ENCODE assay signal across 10 cellular contexts in the genomic region with DNA sequence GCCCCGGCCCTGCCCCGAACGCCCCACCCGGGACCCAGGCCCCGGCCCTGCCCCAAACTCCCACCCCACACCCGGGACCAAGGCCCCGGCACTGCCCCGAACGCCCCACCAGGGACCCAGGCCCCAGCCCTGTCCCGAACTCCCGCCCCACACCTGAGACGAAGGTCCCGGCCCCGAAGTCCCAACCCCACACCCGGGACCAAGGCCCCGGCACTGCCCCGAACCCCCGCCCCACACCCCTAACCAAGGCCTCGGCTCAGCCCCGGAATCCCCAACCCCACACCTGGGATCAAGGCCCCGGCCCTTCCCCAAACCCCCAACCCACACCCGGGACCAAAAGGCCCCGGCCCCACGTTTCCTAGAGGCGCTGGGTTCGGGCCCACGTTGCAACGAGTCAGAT. TPM values are rescaled to one million over a fixed set of nuclear protein-coding genes. Genes with fewer than 3 reads are reported as not detected.
DNase-seq lines count a peak whose midpoint lies in the region; ATAC-seq and TF ChIP-seq lines count a peak whose summit lies in the region.
"Had no signal": no experiment of that assay in that cellular context is flagged by ENCODE, and none has a peak within 500 bp of the region (broad histone marks: within the 10 kb centered on the region; RNA-seq: fewer than 3 reads in every experiment).

No MANE protein-coding gene starts in this region.

- no peaks in the 10 kb centered on the region for H3K27me3 ChIP-seq in H7 (ENCODE audit: control insufficient read depth, insufficient read depth, low read length)
- no peaks in the 10 kb centered on the region for H3K27me3 ChIP-seq in heart right ventricle
- H3K27me3 ChIP-seq in spleen (replicated peaks in 1 of 7): no peaks in the 10 kb centered on the region
- H3K27me3 ChIP-seq: left lung had no signal

- ATAC-seq in activated B cell treated with CpG ODN at 0.5 μM for 24 hours (ENCODE audit: low read depth) (no peak), heart right ventricle (peak in 1 of 8 donors; percentile 17), HG03039 (IDR thresholded peaks at IDR 0.05; ENCODE audit: unreplicated experiment) (no peak)

- H3K9me3 ChIP-seq in heart right ventricle: no peaks in the 10 kb centered on the region
- H3K9me3 ChIP-seq in spleen: no peaks in the 10 kb centered on the region
- H3K9me3 ChIP-seq: left lung had no signal

- DNase-seq in H7: peak; percentile 65
- DNase-seq in activated B cell treated with CpG ODN at 0.5 μM for 24 hours: no peak
- peak in 1 of 2 donors; percentile 25 for DNase-seq in heart right ventricle
- peak; percentile 90 for DNase-seq in spleen
- DNase-seq in GM10248 (ENCODE audit: extremely low spot score): no peak
- no peak for DNase-seq in germinal center (ENCODE audit: low spot score)
- DNase-seq in putamen (ENCODE audit: low spot score): no peak
- DNase-seq: NCI-H146 had no signal

- H3K27ac Mint-ChIP-seq in activated B cell treated with CpG ODN at 0.5 μM for 24 hours: peak overlapping the region; percentile 61

- H3K27ac ChIP-seq in heart right ventricle (peak overlapping the region in 8 of 10 donors; percentile 91 to 99 (median 98)), spleen (peak overlapping the region in 6 of 8 donors; percentile 91 to 98 (median 96))

- H3K9me3 Mint-ChIP-seq in activated B cell treated with CpG ODN at 0.5 μM for 24 hours: no peaks in the 10 kb centered on the region

- 85 to 88% methylated on average over 28 of the region's 28 CpGs for WGBS in heart right ventricle, 2 donors
- 86 to 94% (median 92%) methylated on average over 16 to 28 of the region's 28 CpGs for WGBS in spleen, 5 donors

- TF ChIP-seq CTCF in activated B cell treated with CpG ODN at 0.5 μM for 24 hours (IDR thresholded peaks at IDR 0.05): no peak
- TF ChIP-seq CTCF in heart right ventricle (IDR thresholded peaks at IDR 0.05): no peak
- no peak for TF ChIP-seq CTCF in spleen (IDR thresholded peaks at IDR 0.05 in 8 of 11, conservative IDR thresholded peaks at IDR 0.05 in 3 of 11)
- no peak for TF ChIP-seq CTCF in GM10248 (IDR thresholded peaks at IDR 0.05; ENCODE audit: control extremely low read depth, extremely low read depth, low read depth, missing control alignments)

- H3K4me3 ChIP-seq in H7 (ENCODE audit: insufficient read depth, low read depth, low read length) (no peak overlapping the region), heart right ventricle (peak overlapping the region in 5 of 10 donors; percentile 65 to 86 (median 75)), spleen (peak overlapping the region in 4 of 8 donors; percentile 64 to 89 (median 76))

- H3K4me1 ChIP-seq in heart right ventricle (peaks cover 5 to 35% (median 27%) of the 10 kb centered on the region in 9 donors), spleen (peaks cover 14 to 52% (median 30%) of the 10 kb centered on the region in 6 donors)

- peaks cover 8% of the 10 kb centered on the region for H3K27me3 Mint-ChIP-seq in activated B cell treated with CpG ODN at 0.5 μM for 24 hours

- CTCF ChIA-PET in activated B cell treated with CpG ODN at 0.5 μM for 24 hours (lab: Charles Lee): no interaction called here
- CTCF ChIA-PET in GM10248 (lab: Yijun Ruan, JAX): interaction anchor here (1.1 to 1.3 kb wide), 2 partner anchors 11 to 18 kb away, joined by 3 to 4 read pairs; no protein-coding TSS in a partner anchor

- TF ChIP-seq POLR2A in spleen (IDR thresholded peaks at IDR 0.05): no peak

- H3K36me3 Mint-ChIP-seq in activated B cell treated with CpG ODN at 0.5 μM for 24 hours (ENCODE audit: low read depth): peaks cover 7% of the 10 kb centered on the region

- peak overlapping the region; percentile 72 for H3K4me3 Mint-ChIP-seq in activated B cell treated with CpG ODN at 0.5 μM for 24 hours

- intact Hi-C loops in activated B cell treated with CpG ODN at 0.5 μM for 24 hours (cut with micrococcal nuclease) (no loop called here), heart right ventricle (cut with DNase I) (loop anchor here in 6 of 10 donors (5.0 to 10.0 kb wide), 5 partner anchors 52 to 122 kb away; partner anchors contain the start of genes GTPBP4 (in 5 of the 6), IDI1 (in 1 of the 6) and WDR37 (in 1 of the 6)), spleen (cut with DNase I; ENCODE audit: low total_unique reads) (loop anchor here (5.0 kb wide), 1 partner anchor 125 kb away; the partner anchor contains the start of gene WDR37)

- H3K36me3 ChIP-seq in H7 (replicated peaks; ENCODE audit: control insufficient read depth, insufficient read depth, low read length): no peaks in the 10 kb centered on the region
- H3K36me3 ChIP-seq in heart right ventricle: no peaks in the 10 kb centered on the region
- H3K36me3 ChIP-seq in spleen: no peaks in the 10 kb centered on the region
- H3K36me3 ChIP-seq: left lung had no signal

- POLR2A ChIA-PET in activated B cell treated with CpG ODN at 0.5 μM for 24 hours (lab: Charles Lee) (interaction anchor here (0.8 to 4.2 kb wide), 4 partner anchors 12 to 116 kb away, joined by 3 to 45 read pairs (median 20); partner anchors contain the start of genes GTPBP4 and IDI1), GM10248 (lab: Yijun Ruan, JAX) (interaction anchor here (1.0 kb wide), 1 partner anchor 116 kb away, joined by 3 read pairs; the partner anchor contains the start of gene IDI1)

- H3K4me1 Mint-ChIP-seq in activated B cell treated with CpG ODN at 0.5 μM for 24 hours: peaks cover 40% of the 10 kb centered on the region

RNA-seq across cellular contexts. Expression of gene LARP4B, which starts 1.1 kb away (rescaled TPM):
- 31.3 and 36.9 TPM in 2 replicates for total RNA-seq in H7 (2014; rRNA removed; shearing (Covaris generic))
- total RNA-seq in activated B cell treated with CpG ODN at 0.5 μM for 24 hours (98.2 and 103 TPM in 2 replicates), heart right ventricle (10 to 100 TPM; 58.7 to 82.6 (median 65.8) TPM), spleen (100 to 1,000 TPM in 4 of 7 donors, 10 to 100 TPM in 3; 78.8 to 163 (median 105) TPM)
- polyA plus RNA-seq in heart right ventricle (10 to 100 TPM; 10.6 to 39.1 TPM), spleen (10 to 100 TPM; 12.7 to 17.7 (median 14.3) TPM)

RNA-seq across cellular contexts. Expression of gene GTPBP4, which starts 55.6 kb away (rescaled TPM):
- total RNA-seq in H7 (2014; rRNA removed; shearing (Covaris generic)): 40.8 and 53.7 TPM in 2 replicates
- total RNA-seq in activated B cell treated with CpG ODN at 0.5 μM for 24 hours: 68.0 and 73.8 TPM in 2 replicates
- 10 to 100 TPM; 25.0 to 41.4 (median 29.4) TPM for total RNA-seq in heart right ventricle
- 10 to 100 TPM; 13.0 to 44.9 TPM for polyA plus RNA-seq in heart right ventricle
- 10 to 100 TPM; 18.9 to 48.6 (median 37.5) TPM for total RNA-seq in spleen
- 10 to 100 TPM; 16.6 to 27.3 (median 25.4) TPM for polyA plus RNA-seq in spleen

Comparison
In these comparisons a context has a peak if more than half of its experiments do, and no peak if none do; other contexts are left out.
1. DNase-seq: peak in H7 (single experiment) and spleen (single experiment); none in activated B cell treated with CpG ODN at 0.5 μM for 24 hours (single experiment), GM10248 (single experiment), germinal center (single experiment) and putamen (single experiment).